Comparison of ENCODE assay signal across 1 cellular context in the genomic region with DNA sequence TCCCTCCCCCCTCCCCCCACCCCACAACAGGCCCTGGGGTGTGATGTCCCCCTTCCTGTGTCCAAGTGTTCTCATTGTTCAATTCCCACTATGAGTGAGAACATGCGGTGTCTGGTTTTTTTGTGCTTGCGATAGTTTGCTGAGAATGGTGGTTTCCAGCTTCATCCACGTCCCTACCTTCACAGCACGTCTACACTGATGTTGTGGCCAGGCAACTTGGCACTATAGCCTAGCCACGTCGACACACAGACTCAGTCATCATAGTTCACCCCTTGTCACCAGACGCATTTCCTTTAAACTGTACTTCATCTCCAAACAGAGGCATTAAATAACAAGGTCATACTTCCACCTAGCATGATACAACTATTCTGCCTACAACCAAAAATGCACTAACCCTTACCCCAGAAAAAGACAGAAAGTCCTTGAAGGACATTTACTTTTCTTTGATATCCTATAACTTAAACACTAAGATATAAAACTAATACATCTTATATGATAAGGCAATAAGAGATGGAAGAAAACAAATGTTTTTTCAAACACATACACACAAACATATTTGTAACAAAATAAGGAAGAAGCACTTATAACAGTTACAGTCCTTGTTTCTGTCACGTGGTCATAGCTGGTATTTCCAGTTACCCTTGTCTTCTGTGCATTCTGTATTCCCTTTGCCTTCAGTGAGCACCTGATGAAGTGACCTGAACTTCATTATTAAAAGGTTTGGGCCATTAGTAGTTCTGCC.
TF ChIP-seq lines count a peak whose summit lies in the region.

No MANE protein-coding gene starts in this region.

TF ChIP-seq in endothelial cell of umbilical vein, 7 proteins besides CTCF, POLR2A, EP300 and RAD21:
- TF ChIP-seq EZH2 (IDR thresholded peaks at IDR 0.05; ENCODE audit: borderline replicate concordance, low read depth, low read length, severe bottlenecking) = no peak
- TF ChIP-seq FOS (IDR thresholded peaks at IDR 0.05; ENCODE audit: borderline replicate concordance, insufficient read depth, low read length) = no peak
- no peak for TF ChIP-seq MYC (IDR thresholded peaks at IDR 0.05; ENCODE audit: low read depth, low read length)
